In the genomic region with DNA sequence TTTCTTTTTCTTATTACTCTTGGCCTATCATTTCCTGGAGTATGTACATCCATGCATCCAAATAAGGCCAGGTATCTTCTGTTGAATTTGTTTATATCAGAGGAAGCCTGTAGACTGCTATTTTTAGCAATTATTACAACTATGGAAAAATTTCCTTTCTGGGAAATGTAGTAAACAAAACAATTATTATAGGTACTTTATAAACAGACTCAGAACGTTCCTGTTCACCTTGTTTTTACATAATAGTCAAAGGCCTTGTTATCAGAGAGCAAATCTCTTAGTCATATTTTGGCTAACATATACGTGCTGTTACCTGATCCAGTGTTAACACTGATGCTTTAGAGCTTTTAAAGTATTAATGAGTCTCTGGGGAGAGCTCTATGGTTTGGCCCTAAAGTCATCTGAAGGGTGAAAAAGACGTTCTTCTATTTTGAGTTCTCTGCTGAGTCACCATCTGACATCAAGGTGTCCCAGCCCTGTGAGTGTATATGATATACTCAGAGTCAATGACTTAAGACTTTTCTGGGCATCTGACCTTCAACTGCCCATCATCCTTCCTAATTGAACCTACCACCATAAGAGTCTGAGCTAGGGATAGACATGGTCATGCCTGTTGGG, we compare ENCODE assay signal across 11 cellular contexts. TPM values are rescaled to one million over a fixed set of nuclear protein-coding genes. Genes with fewer than 3 reads are reported as not detected.
A peak's percentile ranks its signal among the peaks of the same experiment; 100 is the strongest.
DNase-seq lines count a peak whose midpoint lies in the region; ATAC-seq, FAIRE-seq and TF ChIP-seq lines count a peak whose summit lies in the region.
"Had no signal": no experiment of that assay in that cellular context is flagged by ENCODE, and none has a peak within 500 bp of the region (broad histone marks: within the 10 kb centered on the region; RNA-seq: fewer than 3 reads in every experiment).

No MANE protein-coding gene starts in this region.

- H3K36me3 ChIP-seq in SK-N-SH (replicated peaks in 1 of 2; ENCODE audit: control insufficient read depth in 1 of 2, insufficient read depth in 2 of 2, low read length in 1 of 2) (no peaks in the 10 kb centered on the region), keratinocyte (ENCODE audit: control insufficient read depth in 2 of 2, extremely low read depth in 1 of 2, insufficient read depth in 2 of 2, low read length in 2 of 2) (no peaks in the 10 kb centered on the region)

- H3K9me3 ChIP-seq in SK-N-SH (peaks cover 8% of the 10 kb centered on the region; the same call in 1 of the 2 replicates), keratinocyte (ENCODE audit: control insufficient read depth, low read depth, low read length) (no peaks in the 10 kb centered on the region)

- no peak overlapping the region for H3K4me2 ChIP-seq in SK-N-SH
- no peak overlapping the region for H3K4me2 ChIP-seq in keratinocyte (ENCODE audit: control insufficient read depth, extremely low read depth, insufficient read depth, low read depth, low read length)

- dilution Hi-C loops in keratinocyte (cut with MboI; ENCODE audit: extremely low pct_ligation_motif_present, low sequenced_read_pairs): no loop called here

- H2AFZ ChIP-seq in SK-N-SH (ENCODE audit: low read depth): no peak overlapping the region
- no peak overlapping the region for H2AFZ ChIP-seq in keratinocyte (ENCODE audit: control insufficient read depth, low read length)

- 15% methylated on average over 3 of the region's 3 CpGs for WGBS in SK-N-SH (ENCODE audit: low lambda C conversion rate)

- H3K9me1 ChIP-seq in keratinocyte (ENCODE audit: control insufficient read depth, extremely low read depth, insufficient read depth, low read length): no peaks in the 10 kb centered on the region

- H3K9me2 ChIP-seq in SK-N-SH: no peaks in the 10 kb centered on the region

- no peaks in the 10 kb centered on the region for H3F3A ChIP-seq in SK-N-SH (replicated peaks; ENCODE audit: insufficient read depth)

- no peaks in the 10 kb centered on the region for H3K27me3 ChIP-seq in SK-N-SH (ENCODE audit: insufficient read depth)
- H3K27me3 ChIP-seq in keratinocyte (ENCODE audit: control insufficient read depth, extremely low read depth, insufficient read depth, low read length): no peaks in the 10 kb centered on the region

- DNase-seq in SK-N-SH (no peak), keratinocyte (ENCODE audit: low read depth, low spot score) (peak; percentile 13), glomerular visceral epithelial cell (ENCODE audit: extremely low spot score) (no peak), RCC 7860 (ENCODE audit: low spot score) (no peak), NCI-H1048 (lab: John Stamatoyannopoulos, UW) (no peak), GM20000 (ENCODE audit: low spot score) (no peak)
- DNase-seq: activated CD4-positive, alpha-beta T cell treated with anti-CD3 and anti-CD28 coated beads for 4 hours; CD4-positive, CD25-positive, alpha-beta regulatory T cell had no signal

- CTCF ChIA-PET in SK-N-SH (lab: Yijun Ruan, JAX): no interaction called here

- TF ChIP-seq RAD21 in SK-N-SH (IDR thresholded peaks at IDR 0.05; ENCODE audit: low read length): no peak

- peak; percentile 52 for ATAC-seq in HG03175 (IDR thresholded peaks at IDR 0.05; ENCODE audit: unreplicated experiment)

- FAIRE-seq in keratinocyte (lab: Jason Lieb, UNC): peak; percentile 85
- FAIRE-seq in RCC 7860 (lab: Jason Lieb, UNC): no peak

- no peaks in the 10 kb centered on the region for H4K20me1 ChIP-seq in SK-N-SH (ENCODE audit: insufficient read depth)
- H4K20me1 ChIP-seq in keratinocyte (ENCODE audit: control insufficient read depth, extremely low read depth, insufficient read depth, low read length): no peaks in the 10 kb centered on the region

- H3K27ac ChIP-seq in C4-2B (peak overlapping the region; percentile 97), SK-N-SH (ENCODE audit: low read depth in 2 of 2, low read length in 1 of 2) (peak overlapping the region in 1 of 2 experiments; percentile 85; a peak in 1 of 4 replicates), keratinocyte (ENCODE audit: control insufficient read depth, insufficient read depth, low read length) (no peak overlapping the region)
- H3K27ac ChIP-seq: HL-60 had no signal

- TF ChIP-seq CTCF in C4-2B (conservative IDR thresholded peaks at IDR 0.05): no peak
- no peak for TF ChIP-seq CTCF in SK-N-SH (IDR thresholded peaks at IDR 0.05)
- TF ChIP-seq CTCF in keratinocyte (optimal IDR thresholded peaks at IDR 0.05 in 1 of 3, IDR thresholded peaks at IDR 0.05 in 1 of 3, conservative IDR thresholded peaks at IDR 0.05 in 1 of 3; ENCODE audit: extremely low read depth in 1 of 3, insufficient read depth in 2 of 3, low read length in 3 of 3): no peak
- no peak for TF ChIP-seq CTCF in GM20000 (IDR thresholded peaks at IDR 0.05; ENCODE audit: extremely low read depth, missing control alignments)

- no peak for TF ChIP-seq EP300 in SK-N-SH (IDR thresholded peaks at IDR 0.05; ENCODE audit: borderline replicate concordance in 1 of 2, low read depth in 1 of 2, low read length in 1 of 2)

- no peak overlapping the region for H3K9ac ChIP-seq in SK-N-SH
- H3K9ac ChIP-seq in keratinocyte (ENCODE audit: control insufficient read depth, extremely low read depth, insufficient read depth, low read length): no peak overlapping the region

- no peak overlapping the region for H3K4me3 ChIP-seq in SK-N-SH (ENCODE audit: low read depth in 2 of 2, low read length in 1 of 2)
- H3K4me3 ChIP-seq in keratinocyte (ENCODE audit: control insufficient read depth in 2 of 3, extremely low read depth in 1 of 3, insufficient read depth in 2 of 3, low read depth in 1 of 3, low read length in 3 of 3): no peak overlapping the region

- H3K4me1 ChIP-seq in SK-N-SH (ENCODE audit: control insufficient read depth in 1 of 2, insufficient read depth in 2 of 2, low read depth in 1 of 2, low read length in 1 of 2): peaks cover 4 to 9% of the 10 kb centered on the region in 2 experiments; a peak in 3 of 4 replicates
- H3K4me1 ChIP-seq in keratinocyte (ENCODE audit: control insufficient read depth, extremely low read depth, insufficient read depth, low read length): peaks cover 12% of the 10 kb centered on the region

- H3K79me2 ChIP-seq in SK-N-SH (ENCODE audit: insufficient read depth) (no peaks in the 10 kb centered on the region), keratinocyte (ENCODE audit: control insufficient read depth, insufficient read depth, low read length) (no peaks in the 10 kb centered on the region)

- POLR2A ChIA-PET in SK-N-SH (lab: Yijun Ruan, JAX): no interaction called here

TF ChIP-seq in SK-N-SH, 30 proteins besides CTCF, POLR2A, EP300 and RAD21:
- peak; percentile 42; the same call in 1 of the 2 replicates for TF ChIP-seq MEF2A (IDR thresholded peaks at IDR 0.05; ENCODE audit: borderline replicate concordance, low read depth)
- TF ChIP-seq NFIC (IDR thresholded peaks at IDR 0.05; ENCODE audit: borderline replicate concordance): peak; percentile 53
- no peak for TF ChIP-seq TAF1 (IDR thresholded peaks at IDR 0.05; ENCODE audit: borderline replicate concordance, low read depth, low read length)
- TF ChIP-seq FOSL2 (IDR thresholded peaks at IDR 0.05; ENCODE audit: borderline replicate concordance, low read depth): peak; percentile 41; the same call in 1 of the 2 replicates

RNA-seq across cellular contexts. Expression of a gene that starts 7.3 kb away (rescaled TPM):
- polyA plus RNA-seq in SK-N-SH (2012; rRNA removed) (not detected in 2 replicates), keratinocyte (not detected in 3 replicates)
- 0.01 and 0.03 TPM in 2 replicates for polyA plus RNA-seq in SK-N-SH (2012; cell fraction: cytosol; rRNA removed)
- not detected in 2 replicates for polyA plus RNA-seq in SK-N-SH (2012; cell fraction: nucleus; rRNA removed)
- polyA plus RNA-seq in keratinocyte (2011; ENCODE audit: low read depth): not detected
- polyA plus RNA-seq in keratinocyte (2011; cell fraction: cytosol; rRNA removed): not detected in 2 replicates
- polyA plus RNA-seq in keratinocyte (2011; cell fraction: nucleus; rRNA removed): not detected in 2 replicates
- not detected in 2 replicates for polyA plus RNA-seq in keratinocyte (2012; ENCODE audit: low replicate concordance)
- not detected in 3 replicates for polyA minus RNA-seq in keratinocyte
- polyA minus RNA-seq in keratinocyte (2011; cell fraction: cytosol; rRNA and poly(A)+ RNA removed): not detected
- polyA minus RNA-seq in keratinocyte (2011; cell fraction: nucleus; rRNA and poly(A)+ RNA removed): not detected in 2 replicates
- polyA plus RNA-seq: CD4-positive, CD25-positive, alpha-beta regulatory T cell had no signal
